ENCODE assay signal across 16 cellular contexts in the genomic region with DNA sequence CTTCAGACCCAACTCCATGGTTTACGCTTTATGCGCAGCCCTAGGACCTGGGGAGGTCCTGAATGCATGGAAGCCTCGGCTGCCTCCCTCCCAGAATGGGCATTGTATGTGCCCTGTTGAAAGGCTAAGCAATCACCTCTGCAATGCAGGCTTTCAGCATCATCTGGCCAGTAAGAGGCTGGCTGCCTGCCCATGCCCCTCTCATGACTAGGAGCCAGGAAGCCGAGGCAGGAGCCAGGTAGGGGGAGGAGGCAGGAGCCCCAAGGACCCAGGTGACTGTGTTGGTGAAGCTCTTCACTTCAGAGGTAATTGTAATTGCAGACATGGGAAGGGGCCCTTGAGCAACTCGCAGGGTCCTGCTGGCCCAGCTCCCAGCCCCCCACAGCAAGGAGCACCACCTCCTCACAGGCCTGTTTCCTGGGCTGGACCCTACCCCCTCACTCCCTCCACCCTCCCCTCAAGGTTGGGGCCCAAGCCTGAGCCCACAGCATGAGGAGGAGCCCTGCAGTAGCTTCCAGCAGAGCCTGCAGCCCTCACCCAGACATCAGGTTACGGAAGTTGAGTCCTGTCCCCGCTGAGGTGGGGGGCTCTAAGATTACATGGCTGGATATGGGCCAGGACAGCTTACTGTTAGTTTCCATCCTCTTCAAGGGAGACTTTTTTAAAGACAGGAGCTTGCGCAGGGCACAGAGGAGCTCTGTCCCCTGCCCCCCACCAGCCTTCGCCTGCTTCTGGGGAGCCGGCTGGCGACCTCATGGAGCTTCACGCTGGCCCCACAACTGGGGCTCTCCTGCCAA. TPM values are rescaled to one million over a fixed set of nuclear protein-coding genes. Genes with fewer than 3 reads are reported as not detected.
DNase-seq lines count a peak whose midpoint lies in the region; ATAC-seq, FAIRE-seq and TF ChIP-seq lines count a peak whose summit lies in the region.
"Had no signal": no experiment of that assay in that cellular context is flagged by ENCODE, and none has a peak within 500 bp of the region (broad histone marks: within the 10 kb centered on the region; RNA-seq: fewer than 3 reads in every experiment).

No MANE protein-coding gene starts in this region.

- H2AK5ac ChIP-seq in H1 (ENCODE audit: low read depth, low read length), result no peak overlapping the region

- no peak for TF ChIP-seq RAD21 in H1 (IDR thresholded peaks at IDR 0.05 in 1 of 2, conservative IDR thresholded peaks at IDR 0.05 in 1 of 2; ENCODE audit: low read depth in 2 of 2, low read length in 2 of 2)

- H4K20me1 ChIP-seq in H1 (replicated peaks in 1 of 2; ENCODE audit: control insufficient read depth in 1 of 2, insufficient read depth in 2 of 2, low read length in 2 of 2), result no peaks in the 10 kb centered on the region

- DNase-seq in activated CD4-positive, CD25-positive, alpha-beta regulatory T cell treated with anti-CD3 and anti-CD28 coated beads, Interleukin-2, amount 50 U/mL, for 72 hours, result peak; percentile 17
- DNase-seq in activated CD4-positive, CD25-positive, alpha-beta regulatory T cell (lab: John Stamatoyannopoulos, UW), result no peak
- peak; percentile 95 for DNase-seq in NCI-H2196 treated with DMSO at 0.1 percent for 48 hours (lab: John Stamatoyannopoulos, UW; ENCODE audit: unreplicated experiment)
- no peak for DNase-seq in H1 (ENCODE audit: low read depth in 1 of 2, low spot score in 2 of 2)
- peak; percentile 98 to 99 for DNase-seq in thyroid gland
- DNase-seq in activated CD4-positive, alpha-beta T cell treated with anti-CD3 and anti-CD28 coated beads for 36 hours, result no peak
- DNase-seq in foreskin keratinocyte, result no peak
- DNase-seq: activated T-cell treated with anti-CD3 and anti-CD28 coated beads, Interleukin-2, amount 50 U/mL, for 1 hour; DND-41; GOT3; mucosa of descending colon; uterus had no signal

- H2BK12ac ChIP-seq in H1 (ENCODE audit: low read depth, low read length), result peak overlapping the region; percentile 7; the same call in 1 of the 2 replicates

- peak overlapping the region; percentile 83 for H2AFZ ChIP-seq in H1 (ENCODE audit: low read length)
- H2AFZ ChIP-seq: parathyroid adenoma had no signal

- no peak overlapping the region for H2BK20ac ChIP-seq in H1 (ENCODE audit: low read length)

- no peaks in the 10 kb centered on the region for H3K79me1 ChIP-seq in H1 (ENCODE audit: low read depth, low read length)

- WGBS in H1 (ENCODE audit: extremely low coverage in 1 of 2, insufficient coverage in 1 of 2, insufficient read length in 1 of 2, insufficient replicate concordance in 2 of 2, low coverage in 1 of 2, low lambda C conversion rate in 2 of 2, missing lambda C conversion rate in 1 of 2), 2 experiments, result 94% methylated on average over 11 of the region's 12 CpGs; no CpG with 5 or more reads in 1 of the 2 experiments
- 13 to 51% methylated on average over 2 to 11 of the region's 12 CpGs for WGBS in thyroid gland, 2 donors

- no peak overlapping the region; the same call in 1 of the 2 replicates for H4K8ac ChIP-seq in H1 (ENCODE audit: extremely low read depth, insufficient read depth, low read length)

- H3K4me1 Mint-ChIP-seq in activated CD4-positive, alpha-beta T cell treated with anti-CD3 and anti-CD28 coated beads for 36 hours, result peaks cover 9% of the 10 kb centered on the region

- H3K27ac ChIP-seq in H1 (ENCODE audit: low read depth, low read length), result no peak overlapping the region
- peak overlapping the region; percentile 55 to 80 (median 72) for H3K27ac ChIP-seq in thyroid gland
- no peak overlapping the region for H3K27ac ChIP-seq in foreskin keratinocyte
- H3K27ac ChIP-seq: parathyroid adenoma, uterus had no signal

- no peaks in the 10 kb centered on the region; a peak in 1 of 7 replicates for H3K27me3 ChIP-seq in H1 (replicated peaks in 1 of 4; ENCODE audit: control insufficient read depth in 3 of 4, extremely low read depth in 1 of 4, insufficient read depth in 3 of 4, low read length in 3 of 4)
- H3K27me3 ChIP-seq in thyroid gland, result no peaks in the 10 kb centered on the region
- no peaks in the 10 kb centered on the region for H3K27me3 ChIP-seq in foreskin keratinocyte
- H3K27me3 ChIP-seq: uterus had no signal

- H3K14ac ChIP-seq in H1 (ENCODE audit: insufficient read length), result no peak overlapping the region

- no peaks in the 10 kb centered on the region for H3K9me3 Mint-ChIP-seq in activated CD4-positive, alpha-beta T cell treated with anti-CD3 and anti-CD28 coated beads for 36 hours (ENCODE audit: low read depth)
- H3K9me3 Mint-ChIP-seq: dendritic cell treated with granulocyte-macrophage colony-stimulating factor and Interleukin-4, amounts not matched to agents 40 ng/mL and 50 ng/mL, for 4 days had no signal

- no peak overlapping the region for H2BK15ac ChIP-seq in H1 (ENCODE audit: low read length)

- H3K4me3 Mint-ChIP-seq in activated CD4-positive, alpha-beta T cell treated with anti-CD3 and anti-CD28 coated beads for 36 hours, result no peak overlapping the region
- H3K4me3 Mint-ChIP-seq: dendritic cell treated with granulocyte-macrophage colony-stimulating factor and Interleukin-4, amounts not matched to agents 40 ng/mL and 50 ng/mL, for 4 days had no signal

- H3K4me3 ChIP-seq in H1 (ENCODE audit: extremely low read depth in 1 of 4, insufficient read depth in 2 of 4, low read depth in 3 of 4, low read length in 4 of 4) (no peak overlapping the region), thyroid gland (replicated peaks in 1 of 3) (no peak overlapping the region)
- H3K4me3 ChIP-seq: mucosa of descending colon, uterus had no signal

- no peak overlapping the region for H3K9ac ChIP-seq in H1 (replicated peaks in 1 of 4; ENCODE audit: extremely low read depth in 1 of 4, low read depth in 3 of 4, low read length in 3 of 4)
- H3K9ac ChIP-seq: parathyroid adenoma had no signal

- intact Hi-C loops in thyroid gland (cut with DNase I), result no loop called here
- intact Hi-C loops in activated CD4-positive, alpha-beta T cell treated with anti-CD3 and anti-CD28 coated beads for 36 hours (cut with DNase I, micrococcal nuclease), result no loop called here

- TF ChIP-seq POLR2A in H1 (IDR thresholded peaks at IDR 0.05; ENCODE audit: control extremely low read depth in 1 of 2, low read depth in 2 of 2, low read length in 2 of 2) (no peak), thyroid gland (IDR thresholded peaks at IDR 0.05) (no peak)

- TF ChIP-seq EP300 in H1 (IDR thresholded peaks at IDR 0.05; ENCODE audit: borderline replicate concordance in 1 of 2, low read depth in 2 of 2, low read length in 2 of 2), result no peak

- no peak overlapping the region for H2BK5ac ChIP-seq in H1 (ENCODE audit: low read depth, low read length)

- H3K23ac ChIP-seq in H1 (ENCODE audit: insufficient read length), result no peak overlapping the region

- H3K4me1 ChIP-seq in H1 (replicated peaks in 1 of 4; ENCODE audit: control insufficient read depth in 3 of 4, insufficient read depth in 4 of 4, low read length in 3 of 4) (peaks cover 0 to 14% (median 5%) of the 10 kb centered on the region in 4 experiments; a peak in 6 of 7 replicates), thyroid gland (peaks cover 40 to 47% of the 10 kb centered on the region in 2 donors), foreskin keratinocyte (peaks cover 36% of the 10 kb centered on the region)

- CTCF ChIA-PET in H1 (lab: Charles Lee; ENCODE audit: partially characterized antibody), result interaction anchor here (1.5 to 2.4 kb wide), 2 partner anchors 9 to 29 kb away, joined by 3 to 8 read pairs; no protein-coding TSS in a partner anchor
- CTCF ChIA-PET in activated CD4-positive, alpha-beta T cell treated with anti-CD3 and anti-CD28 coated beads for 36 hours (lab: Charles Lee), result no interaction called here

- peak overlapping the region; percentile 22 for H4K91ac ChIP-seq in H1 (replicated peaks; ENCODE audit: insufficient read length, low read length)

- H3K18ac ChIP-seq in H1 (ENCODE audit: extremely low read depth, low read length), result no peak overlapping the region

- H4K5ac ChIP-seq in H1 (ENCODE audit: insufficient read length, low read depth, low read length), result no peak overlapping the region

- FAIRE-seq in H1 (lab: Jason Lieb, UNC), result no peak

- TF ChIP-seq CTCF in H1 (IDR thresholded peaks at IDR 0.05; ENCODE audit: control extremely low read depth in 1 of 3, insufficient read depth in 1 of 3, low read depth in 1 of 3, low read length in 3 of 3), result no peak
- TF ChIP-seq CTCF in thyroid gland (IDR thresholded peaks at IDR 0.05), result peak in 1 of 6 experiments; percentile 3
- TF ChIP-seq CTCF in foreskin keratinocyte (conservative IDR thresholded peaks at IDR 0.05), result no peak

- H3K36me3 ChIP-seq in H1 (ENCODE audit: control insufficient read depth in 2 of 4, insufficient read depth in 4 of 4, low read length in 3 of 4) (no peaks in the 10 kb centered on the region), thyroid gland (no peaks in the 10 kb centered on the region)
- H3K36me3 ChIP-seq: uterus had no signal

- POLR2A ChIA-PET in H1 (lab: Charles Lee; ENCODE audit: partially characterized antibody), result interaction anchor here (1.2 kb wide), 1 partner anchor 9 kb away, joined by 3 read pairs; no protein-coding TSS in a partner anchor
- POLR2A ChIA-PET in activated CD4-positive, alpha-beta T cell treated with anti-CD3 and anti-CD28 coated beads for 36 hours (lab: Charles Lee), result no interaction called here

- no peak overlapping the region for H3K4ac ChIP-seq in H1 (replicated peaks; ENCODE audit: insufficient read length, low read depth, low read length)

- H2BK120ac ChIP-seq in H1 (replicated peaks; ENCODE audit: low read depth, low read length), result no peak overlapping the region

- no peak overlapping the region for H3K56ac ChIP-seq in H1 (replicated peaks; ENCODE audit: insufficient read length, low read depth, low read length)

- no peaks in the 10 kb centered on the region for H3K36me3 Mint-ChIP-seq in activated CD4-positive, alpha-beta T cell treated with anti-CD3 and anti-CD28 coated beads for 36 hours (ENCODE audit: low read depth)

- ATAC-seq in HG03175 (IDR thresholded peaks at IDR 0.05; ENCODE audit: unreplicated experiment), result no peak
- ATAC-seq in activated CD4-positive, alpha-beta T cell treated with anti-CD3 and anti-CD28 coated beads for 36 hours, result no peak
- ATAC-seq in foreskin keratinocyte, result no peak
- ATAC-seq: activated CD4-positive, CD25-positive, alpha-beta regulatory T cell treated with anti-CD3 and anti-CD28 coated beads, Interleukin-2, amount 50 U/mL, for 24 hours; mucosa of descending colon had no signal

- H3K27me3 Mint-ChIP-seq in activated CD4-positive, alpha-beta T cell treated with anti-CD3 and anti-CD28 coated beads for 36 hours, result peaks cover 8% of the 10 kb centered on the region

- H3K23me2 ChIP-seq in H1 (ENCODE audit: low read depth, low read length), result no peaks in the 10 kb centered on the region

- no peak overlapping the region for H3K27ac Mint-ChIP-seq in activated CD4-positive, alpha-beta T cell treated with anti-CD3 and anti-CD28 coated beads for 36 hours
- H3K27ac Mint-ChIP-seq: dendritic cell treated with granulocyte-macrophage colony-stimulating factor and Interleukin-4, amounts not matched to agents 40 ng/mL and 50 ng/mL, for 4 days had no signal

- H3K4me2 ChIP-seq in H1 (ENCODE audit: insufficient read depth in 1 of 2, low read depth in 2 of 2, low read length in 2 of 2), result no peak overlapping the region

- H3K79me2 ChIP-seq in H1 (ENCODE audit: control insufficient read depth in 1 of 2, insufficient read depth in 2 of 2, low read length in 2 of 2), result no peaks in the 10 kb centered on the region
- H3K79me2 ChIP-seq: parathyroid adenoma had no signal

- no peaks in the 10 kb centered on the region for H3K9me3 ChIP-seq in H1 (ENCODE audit: insufficient read depth in 2 of 2, low read depth in 1 of 2, low read length in 1 of 2)
- H3K9me3 ChIP-seq in thyroid gland, result no peaks in the 10 kb centered on the region
- H3K9me3 ChIP-seq: mucosa of descending colon, uterus had no signal

RNA-seq across cellular contexts. Expression of a gene that starts 21.9 kb away (rescaled TPM):
- 0.07 and 0.50 TPM in 2 replicates for total RNA-seq in H1 (2021; fragmentation: NEBNext Ultra II Directional; extraction: Animal tissue kit (Norgen Biotek cat#: 25700))
- polyA plus RNA-seq in H1 (2011; rRNA removed) (0.25 and 0.38 TPM in 2 replicates), foreskin keratinocyte (1.1 and 1.4 TPM in 2 replicates)
- polyA plus RNA-seq in H1 (2011; cell fraction: cytosol; rRNA removed), result 0.30 TPM
- 0.33 TPM for polyA plus RNA-seq in H1 (2011; cell fraction: nucleus; rRNA removed)
- polyA plus RNA-seq in H1 (2012, experiment 1 of 2), result 0.08 to 0.38 TPM (median 0.21 TPM) in 4 replicates
- polyA plus RNA-seq in H1 (2012, experiment 2 of 2), result 0.07 TPM
- polyA plus RNA-seq in H1 (2013, experiment 1 of 2), result 0.30 TPM
- 0.29 TPM for polyA plus RNA-seq in H1 (2013, experiment 2 of 2)
- 0.07 and 0.28 TPM in 2 replicates for polyA minus RNA-seq in H1 (2011; rRNA and poly(A)+ RNA removed)
- polyA minus RNA-seq in H1 (2011; cell fraction: cytosol; rRNA and poly(A)+ RNA removed), result not detected
- polyA minus RNA-seq in H1 (2011; cell fraction: nucleus; rRNA and poly(A)+ RNA removed), result not detected
- total RNA-seq in thyroid gland (10 to 100 TPM in 1 of 4 donors, 1 to 10 TPM in 3; 5.2 to 10.6 (median 8.1) TPM), foreskin keratinocyte (2.3 and 2.4 TPM in 2 replicates)
- under 1 TPM in 1 of 2 experiments, not detected in 1; 0.59 TPM for total RNA-seq in activated CD4-positive, alpha-beta T cell treated with anti-CD3 and anti-CD28 coated beads for 36 hours

Comparison
In these comparisons a context has a peak if more than half of its experiments do, and no peak if none do; other contexts are left out.
1. DNase-seq: peak in activated CD4-positive, CD25-positive, alpha-beta regulatory T cell treated with anti-CD3 and anti-CD28 coated beads, Interleukin-2, amount 50 U/mL, for 72 hours (single experiment), NCI-H2196 treated with DMSO at 0.1 percent for 48 hours (single experiment) and thyroid gland (2 of 2); none in activated CD4-positive, CD25-positive, alpha-beta regulatory T cell (0 of 4), H1 (0 of 2), activated CD4-positive, alpha-beta T cell treated with anti-CD3 and anti-CD28 coated beads for 36 hours (single experiment) and foreskin keratinocyte (0 of 2).
2. H3K27ac ChIP-seq: peak in thyroid gland (3 of 3); none in H1 (single experiment) and foreskin keratinocyte (single experiment).